ENCODE assay signal across 1 cellular context in the genomic region with DNA sequence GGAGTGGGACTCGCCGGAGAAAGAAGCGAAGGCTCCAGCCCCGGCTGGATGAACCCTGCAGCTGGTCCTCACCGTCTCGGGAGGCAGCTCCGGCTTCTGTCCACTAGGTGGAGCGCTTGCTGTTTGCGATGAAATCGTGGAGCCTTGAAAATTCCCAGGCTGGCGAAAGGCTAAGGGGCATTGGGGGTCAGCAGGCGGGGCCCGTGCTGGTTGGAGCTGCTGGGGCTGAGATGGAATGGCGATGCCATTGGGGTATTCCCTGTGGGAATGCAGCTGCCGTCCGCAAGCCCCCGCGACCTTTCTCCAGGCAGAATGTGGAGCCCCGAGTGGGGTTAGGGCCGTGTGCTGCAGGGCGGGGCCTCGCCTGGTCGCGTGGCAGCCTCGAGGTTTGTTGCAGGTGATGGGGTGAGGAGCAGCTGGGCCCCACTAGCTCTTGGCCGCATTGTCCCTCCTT.
TF ChIP-seq lines count a peak whose summit lies in the region.

No MANE protein-coding gene starts in this region.

TF ChIP-seq in HepG2, 621 proteins besides CTCF, POLR2A, EP300 and RAD21 (continued from another document and continues in another):
- TF ChIP-seq, protein P1, sequence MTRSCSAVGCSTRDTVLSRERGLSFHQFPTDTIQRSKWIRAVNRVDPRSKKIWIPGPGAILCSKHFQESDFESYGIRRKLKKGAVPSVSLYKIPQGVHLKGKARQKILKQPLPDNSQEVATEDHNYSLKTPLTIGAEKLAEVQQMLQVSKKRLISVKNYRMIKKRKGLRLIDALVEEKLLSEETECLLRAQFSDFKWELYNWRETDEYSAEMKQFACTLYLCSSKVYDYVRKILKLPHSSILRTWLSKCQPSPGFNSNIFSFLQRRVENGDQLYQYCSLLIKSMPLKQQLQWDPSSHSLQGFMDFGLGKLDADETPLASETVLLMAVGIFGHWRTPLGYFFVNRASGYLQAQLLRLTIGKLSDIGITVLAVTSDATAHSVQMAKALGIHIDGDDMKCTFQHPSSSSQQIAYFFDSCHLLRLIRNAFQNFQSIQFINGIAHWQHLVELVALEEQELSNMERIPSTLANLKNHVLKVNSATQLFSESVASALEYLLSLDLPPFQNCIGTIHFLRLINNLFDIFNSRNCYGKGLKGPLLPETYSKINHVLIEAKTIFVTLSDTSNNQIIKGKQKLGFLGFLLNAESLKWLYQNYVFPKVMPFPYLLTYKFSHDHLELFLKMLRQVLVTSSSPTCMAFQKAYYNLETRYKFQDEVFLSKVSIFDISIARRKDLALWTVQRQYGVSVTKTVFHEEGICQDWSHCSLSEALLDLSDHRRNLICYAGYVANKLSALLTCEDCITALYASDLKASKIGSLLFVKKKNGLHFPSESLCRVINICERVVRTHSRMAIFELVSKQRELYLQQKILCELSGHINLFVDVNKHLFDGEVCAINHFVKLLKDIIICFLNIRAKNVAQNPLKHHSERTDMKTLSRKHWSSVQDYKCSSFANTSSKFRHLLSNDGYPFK (CRISPR knock-in tag; IDR thresholded peaks at IDR 0.05; ENCODE audit: borderline replicate concordance): peak; percentile 36; the same call in 1 of the 2 replicates
- TF ChIP-seq HNRNPL (IDR thresholded peaks at IDR 0.05; ENCODE audit: low read depth, low read length) (no peak), ESRRA (CRISPR knock-in tag; IDR thresholded peaks at IDR 0.05; ENCODE audit: low read depth) (no peak), SNAPC2 (CRISPR knock-in tag; IDR thresholded peaks at IDR 0.05) (no peak), ZNF562 (CRISPR knock-in tag; IDR thresholded peaks at IDR 0.05; ENCODE audit: borderline replicate concordance) (no peak), JDP2 (CRISPR knock-in tag; IDR thresholded peaks at IDR 0.05; ENCODE audit: borderline replicate concordance) (no peak), NFIB (CRISPR knock-in tag; IDR thresholded peaks at IDR 0.05; ENCODE audit: borderline replicate concordance) (no peak), ZNF207 (IDR thresholded peaks at IDR 0.05; ENCODE audit: borderline replicate concordance) (no peak), IRF9 (CRISPR knock-in tag; IDR thresholded peaks at IDR 0.05; ENCODE audit: borderline replicate concordance) (no peak), GABPA (IDR thresholded peaks at IDR 0.05; ENCODE audit: low read depth, low read length) (no peak), GABPA (CRISPR knock-in tag; IDR thresholded peaks at IDR 0.05; ENCODE audit: low read depth) (no peak), ZNF563 (CRISPR knock-in tag; IDR thresholded peaks at IDR 0.05) (no peak), LCORL (IDR thresholded peaks at IDR 0.05) (no peak), LCORL (CRISPR knock-in tag; IDR thresholded peaks at IDR 0.05) (no peak), ZBTB1 (CRISPR knock-in tag; IDR thresholded peaks at IDR 0.05; ENCODE audit: borderline replicate concordance) (no peak), CC2D1A (CRISPR knock-in tag; IDR thresholded peaks at IDR 0.05) (no peak), MEF2D (CRISPR knock-in tag; IDR thresholded peaks at IDR 0.05) (no peak), ZNF614 (CRISPR knock-in tag; IDR thresholded peaks at IDR 0.05; ENCODE audit: borderline replicate concordance) (peak; percentile 55; the same call in 1 of the 2 replicates), ZNF235 (CRISPR knock-in tag; IDR thresholded peaks at IDR 0.05; ENCODE audit: borderline replicate concordance) (no peak), SP4 (CRISPR knock-in tag; IDR thresholded peaks at IDR 0.05) (no peak), NFYC (CRISPR knock-in tag; IDR thresholded peaks at IDR 0.05) (no peak), ZKSCAN1 (IDR thresholded peaks at IDR 0.05; ENCODE audit: low read length) (peak; percentile 81; the same call in 1 of the 2 replicates), PCBP2 (optimal IDR thresholded peaks at IDR 0.05; ENCODE audit: low read depth, low read length, poor library complexity, severe bottlenecking) (no peak), PATZ1 (CRISPR knock-in tag; IDR thresholded peaks at IDR 0.05) (peak; percentile 72), SNRNP70 (IDR thresholded peaks at IDR 0.05; ENCODE audit: low read depth, low read length) (no peak), HNF1B (CRISPR knock-in tag; IDR thresholded peaks at IDR 0.05) (peak; percentile 83), GATAD1 (CRISPR knock-in tag; IDR thresholded peaks at IDR 0.05) (0 out of 2 replicates have a peak, but pooled peaks have one; percentile 23), HBP1 (CRISPR knock-in tag; IDR thresholded peaks at IDR 0.05; ENCODE audit: low read depth) (peak; percentile 55; the same call in 1 of the 2 replicates), ZNF225 (CRISPR knock-in tag; IDR thresholded peaks at IDR 0.05) (no peak), ZNF44 (CRISPR knock-in tag; IDR thresholded peaks at IDR 0.05) (no peak), ZNF317 (CRISPR knock-in tag; IDR thresholded peaks at IDR 0.05) (no peak), PCBP1 (IDR thresholded peaks at IDR 0.05; ENCODE audit: borderline replicate concordance, low read depth, low read length) (0 out of 2 replicates have a peak, but pooled peaks have one; percentile 36), RXRA (CRISPR knock-in tag; IDR thresholded peaks at IDR 0.05) (peak; percentile 87), ZNF577 (CRISPR knock-in tag; IDR thresholded peaks at IDR 0.05; ENCODE audit: borderline replicate concordance, low read depth) (no peak), BRF2 (CRISPR knock-in tag; IDR thresholded peaks at IDR 0.05) (no peak)
- TF ChIP-seq, protein P2, sequence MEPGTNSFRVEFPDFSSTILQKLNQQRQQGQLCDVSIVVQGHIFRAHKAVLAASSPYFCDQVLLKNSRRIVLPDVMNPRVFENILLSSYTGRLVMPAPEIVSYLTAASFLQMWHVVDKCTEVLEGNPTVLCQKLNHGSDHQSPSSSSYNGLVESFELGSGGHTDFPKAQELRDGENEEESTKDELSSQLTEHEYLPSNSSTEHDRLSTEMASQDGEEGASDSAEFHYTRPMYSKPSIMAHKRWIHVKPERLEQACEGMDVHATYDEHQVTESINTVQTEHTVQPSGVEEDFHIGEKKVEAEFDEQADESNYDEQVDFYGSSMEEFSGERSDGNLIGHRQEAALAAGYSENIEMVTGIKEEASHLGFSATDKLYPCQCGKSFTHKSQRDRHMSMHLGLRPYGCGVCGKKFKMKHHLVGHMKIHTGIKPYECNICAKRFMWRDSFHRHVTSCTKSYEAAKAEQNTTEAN (CRISPR knock-in tag; conservative IDR thresholded peaks at IDR 0.05): no peak
- TF ChIP-seq, protein P3, sequence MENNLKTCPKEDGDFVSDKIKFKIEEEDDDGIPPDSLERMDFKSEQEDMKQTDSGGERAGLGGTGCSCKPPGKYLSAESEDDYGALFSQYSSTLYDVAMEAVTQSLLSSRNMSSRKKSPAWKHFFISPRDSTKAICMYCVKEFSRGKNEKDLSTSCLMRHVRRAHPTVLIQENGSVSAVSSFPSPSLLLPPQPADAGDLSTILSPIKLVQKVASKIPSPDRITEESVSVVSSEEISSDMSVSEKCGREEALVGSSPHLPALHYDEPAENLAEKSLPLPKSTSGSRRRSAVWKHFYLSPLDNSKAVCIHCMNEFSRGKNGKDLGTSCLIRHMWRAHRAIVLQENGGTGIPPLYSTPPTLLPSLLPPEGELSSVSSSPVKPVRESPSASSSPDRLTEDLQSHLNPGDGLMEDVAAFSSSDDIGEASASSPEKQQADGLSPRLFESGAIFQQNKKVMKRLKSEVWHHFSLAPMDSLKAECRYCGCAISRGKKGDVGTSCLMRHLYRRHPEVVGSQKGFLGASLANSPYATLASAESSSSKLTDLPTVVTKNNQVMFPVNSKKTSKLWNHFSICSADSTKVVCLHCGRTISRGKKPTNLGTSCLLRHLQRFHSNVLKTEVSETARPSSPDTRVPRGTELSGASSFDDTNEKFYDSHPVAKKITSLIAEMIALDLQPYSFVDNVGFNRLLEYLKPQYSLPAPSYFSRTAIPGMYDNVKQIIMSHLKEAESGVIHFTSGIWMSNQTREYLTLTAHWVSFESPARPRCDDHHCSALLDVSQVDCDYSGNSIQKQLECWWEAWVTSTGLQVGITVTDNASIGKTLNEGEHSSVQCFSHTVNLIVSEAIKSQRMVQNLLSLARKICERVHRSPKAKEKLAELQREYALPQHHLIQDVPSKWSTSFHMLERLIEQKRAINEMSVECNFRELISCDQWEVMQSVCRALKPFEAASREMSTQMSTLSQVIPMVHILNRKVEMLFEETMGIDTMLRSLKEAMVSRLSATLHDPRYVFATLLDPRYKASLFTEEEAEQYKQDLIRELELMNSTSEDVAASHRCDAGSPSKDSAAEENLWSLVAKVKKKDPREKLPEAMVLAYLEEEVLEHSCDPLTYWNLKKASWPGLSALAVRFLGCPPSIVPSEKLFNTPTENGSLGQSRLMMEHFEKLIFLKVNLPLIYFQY (CRISPR knock-in tag; IDR thresholded peaks at IDR 0.05; ENCODE audit: borderline replicate concordance): 0 out of 2 replicates have a peak, but pooled peaks have one; percentile 46
- TF ChIP-seq, protein P4, sequence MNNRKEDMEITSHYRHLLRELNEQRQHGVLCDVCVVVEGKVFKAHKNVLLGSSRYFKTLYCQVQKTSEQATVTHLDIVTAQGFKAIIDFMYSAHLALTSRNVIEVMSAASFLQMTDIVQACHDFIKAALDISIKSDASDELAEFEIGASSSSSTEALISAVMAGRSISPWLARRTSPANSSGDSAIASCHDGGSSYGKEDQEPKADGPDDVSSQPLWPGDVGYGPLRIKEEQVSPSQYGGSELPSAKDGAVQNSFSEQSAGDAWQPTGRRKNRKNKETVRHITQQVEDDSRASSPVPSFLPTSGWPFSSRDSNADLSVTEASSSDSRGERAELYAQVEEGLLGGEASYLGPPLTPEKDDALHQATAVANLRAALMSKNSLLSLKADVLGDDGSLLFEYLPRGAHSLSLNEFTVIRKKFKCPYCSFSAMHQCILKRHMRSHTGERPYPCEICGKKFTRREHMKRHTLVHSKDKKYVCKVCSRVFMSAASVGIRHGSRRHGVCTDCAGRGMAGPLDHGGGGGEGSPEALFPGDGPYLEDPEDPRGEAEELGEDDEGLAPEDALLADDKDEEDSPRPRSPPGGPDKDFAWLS (CRISPR knock-in tag; IDR thresholded peaks at IDR 0.05; ENCODE audit: borderline replicate concordance): no peak
- TF ChIP-seq, protein P5, sequence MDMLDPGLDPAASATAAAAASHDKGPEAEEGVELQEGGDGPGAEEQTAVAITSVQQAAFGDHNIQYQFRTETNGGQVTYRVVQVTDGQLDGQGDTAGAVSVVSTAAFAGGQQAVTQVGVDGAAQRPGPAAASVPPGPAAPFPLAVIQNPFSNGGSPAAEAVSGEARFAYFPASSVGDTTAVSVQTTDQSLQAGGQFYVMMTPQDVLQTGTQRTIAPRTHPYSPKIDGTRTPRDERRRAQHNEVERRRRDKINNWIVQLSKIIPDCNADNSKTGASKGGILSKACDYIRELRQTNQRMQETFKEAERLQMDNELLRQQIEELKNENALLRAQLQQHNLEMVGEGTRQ (IDR thresholded peaks at IDR 0.05; ENCODE audit: low read depth, low read length): no peak
- TF ChIP-seq, protein P5 (CRISPR knock-in tag; IDR thresholded peaks at IDR 0.05; ENCODE audit: borderline replicate concordance): no peak
